In genomic region chr4:184168406-184169019, GRCh38 we compare ENCODE assay signal across 8 cellular contexts. TPM values are rescaled to one million over a fixed set of nuclear protein-coding genes. Genes with fewer than 3 reads are reported as not detected.
DNase-seq lines count a peak whose midpoint lies in the region; ATAC-seq, FAIRE-seq and TF ChIP-seq lines count a peak whose summit lies in the region.

No MANE protein-coding gene starts in this region.

- intact Hi-C loops in tibial artery (cut with DNase I; ENCODE audit: low total_unique reads), result no loop called here

- TF ChIP-seq CTCF in gastroesophageal sphincter (IDR thresholded peaks at IDR 0.05) (peak in 3 of 4 experiments; percentile 87 to 92 (median 92)), tibial artery (IDR thresholded peaks at IDR 0.05) (peak; percentile 87 to 97)

- no peak for TF ChIP-seq EP300 in gastroesophageal sphincter (IDR thresholded peaks at IDR 0.05)

- WGBS in gastroesophageal sphincter (ENCODE audit: low coverage in 1 of 2), 2 donors, result 31 to 40% methylated on average over 3 to 6 of the region's 33 CpGs

- no peak for FAIRE-seq in RCC 7860 (lab: Jason Lieb, UNC)

- H3K9me3 ChIP-seq in gastroesophageal sphincter, result no peaks in the 10 kb centered on the region
- H3K9me3 ChIP-seq in tibial artery, result no peaks in the 10 kb centered on the region

- DNase-seq in AML-193 (lab: John Stamatoyannopoulos, UW) (peak; percentile 3 to 7), GM19238 (ENCODE audit: insufficient read length, low spot score) (peak; percentile 63), RCC 7860 (ENCODE audit: low spot score) (peak; percentile 4), activated gamma-delta T cell (lab: John Stamatoyannopoulos, UW) (peak; percentile 8), occipital lobe (lab: John Stamatoyannopoulos, UW) (peak; percentile 50), tibial artery (peak; percentile 63 to 79)

- ATAC-seq in HG03196 (IDR thresholded peaks at IDR 0.05; ENCODE audit: unreplicated experiment) (peak; percentile 90), gastroesophageal sphincter (peak; percentile 93)

- TF ChIP-seq POLR2A in gastroesophageal sphincter (IDR thresholded peaks at IDR 0.05), result no peak

- peaks cover 0 to 10% (median 3%) of the 10 kb centered on the region in 3 donors for H3K4me1 ChIP-seq in gastroesophageal sphincter
- H3K4me1 ChIP-seq in tibial artery, result peaks cover 0 to 11% (median 6%) of the 10 kb centered on the region in 4 donors

- H3K4me3 ChIP-seq in gastroesophageal sphincter, result no peak overlapping the region
- no peak overlapping the region for H3K4me3 ChIP-seq in tibial artery

- H3K27ac ChIP-seq in gastroesophageal sphincter (no peak overlapping the region), tibial artery (no peak overlapping the region)

- H3K36me3 ChIP-seq in gastroesophageal sphincter (no peaks in the 10 kb centered on the region), tibial artery (no peaks in the 10 kb centered on the region)

- peaks cover 25% of the 10 kb centered on the region for H3K27me3 ChIP-seq in gastroesophageal sphincter
- peaks cover 0 to 36% of the 10 kb centered on the region in 2 donors for H3K27me3 ChIP-seq in tibial artery

RNA-seq across cellular contexts. Expression of gene ENPP6, which starts 49.2 kb away (rescaled TPM):
- total RNA-seq in gastroesophageal sphincter (1 to 10 TPM in 3 of 4 donors, under 1 TPM in 1; 0.47 to 1.7 (median 1.2) TPM), occipital lobe (0.94 TPM)

Comparison
In these comparisons a context has a peak if more than half of its experiments do, and no peak if none do; other contexts are left out.
1. DNase-seq: peak in every context shown above with its lines; median percentile 71 in tibial artery; 63 in GM19238; 50 in occipital lobe; 8 in activated gamma-delta T cell; 5 in AML-193; 4 in RCC 7860.